ENCODE assay signal across 1 cellular context in the genomic region with DNA sequence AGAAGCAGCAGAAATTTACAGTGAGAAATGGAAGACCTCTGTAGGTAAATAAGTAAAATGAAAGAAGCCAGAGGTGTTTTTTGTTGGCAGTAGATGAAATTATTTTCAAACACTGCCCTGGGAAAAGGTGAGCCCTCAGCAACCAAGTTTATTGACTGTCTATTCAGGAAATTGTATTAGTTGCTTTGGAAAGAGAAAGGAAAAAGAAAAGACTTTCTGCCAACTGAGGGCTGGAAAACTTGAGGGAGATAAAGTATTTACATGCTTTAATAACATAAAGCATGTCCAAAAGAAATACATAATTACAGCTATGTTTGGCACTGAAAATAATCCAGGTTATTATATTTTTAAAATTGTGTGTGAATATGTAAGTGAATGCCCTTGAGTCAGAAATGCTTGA.
TF ChIP-seq lines count a peak whose summit lies in the region.

No MANE protein-coding gene starts in this region.

TF ChIP-seq in HCT116, 20 proteins besides CTCF, POLR2A, EP300 and RAD21 (continued from another document):
- TF ChIP-seq CBX3 (IDR thresholded peaks at IDR 0.05; ENCODE audit: low read depth) (no peak), SP1 (IDR thresholded peaks at IDR 0.05; ENCODE audit: low read depth) (no peak)
